1 cellular context compared by ENCODE assay signal in genomic region chr1:115088871-115089442, GRCh38.
TF ChIP-seq lines count a peak whose summit lies in the region.

No MANE protein-coding gene starts in this region.

TF ChIP-seq in HCT116, 20 proteins besides CTCF, POLR2A, EP300 and RAD21 (continued from another document):
- TF ChIP-seq ZBTB33 (IDR thresholded peaks at IDR 0.05; ENCODE audit: extremely low read depth, insufficient replicate concordance, low read length) (no peak), ZNF274 (IDR thresholded peaks at IDR 0.05; ENCODE audit: low read depth, low read length) (no peak), EZH2 (IDR thresholded peaks at IDR 0.05) (no peak), JUND (IDR thresholded peaks at IDR 0.05) (no peak), REST (IDR thresholded peaks at IDR 0.05; ENCODE audit: low read depth) (no peak), SRF (IDR thresholded peaks at IDR 0.05; ENCODE audit: low read depth) (no peak), ATF3 (IDR thresholded peaks at IDR 0.05) (no peak), YY1 (IDR thresholded peaks at IDR 0.05; ENCODE audit: extremely low read depth, insufficient replicate concordance, low read depth, low read length) (no peak)
TF ChIP-seq in HCT116: peak in this region for 0.
